In the genomic region with DNA sequence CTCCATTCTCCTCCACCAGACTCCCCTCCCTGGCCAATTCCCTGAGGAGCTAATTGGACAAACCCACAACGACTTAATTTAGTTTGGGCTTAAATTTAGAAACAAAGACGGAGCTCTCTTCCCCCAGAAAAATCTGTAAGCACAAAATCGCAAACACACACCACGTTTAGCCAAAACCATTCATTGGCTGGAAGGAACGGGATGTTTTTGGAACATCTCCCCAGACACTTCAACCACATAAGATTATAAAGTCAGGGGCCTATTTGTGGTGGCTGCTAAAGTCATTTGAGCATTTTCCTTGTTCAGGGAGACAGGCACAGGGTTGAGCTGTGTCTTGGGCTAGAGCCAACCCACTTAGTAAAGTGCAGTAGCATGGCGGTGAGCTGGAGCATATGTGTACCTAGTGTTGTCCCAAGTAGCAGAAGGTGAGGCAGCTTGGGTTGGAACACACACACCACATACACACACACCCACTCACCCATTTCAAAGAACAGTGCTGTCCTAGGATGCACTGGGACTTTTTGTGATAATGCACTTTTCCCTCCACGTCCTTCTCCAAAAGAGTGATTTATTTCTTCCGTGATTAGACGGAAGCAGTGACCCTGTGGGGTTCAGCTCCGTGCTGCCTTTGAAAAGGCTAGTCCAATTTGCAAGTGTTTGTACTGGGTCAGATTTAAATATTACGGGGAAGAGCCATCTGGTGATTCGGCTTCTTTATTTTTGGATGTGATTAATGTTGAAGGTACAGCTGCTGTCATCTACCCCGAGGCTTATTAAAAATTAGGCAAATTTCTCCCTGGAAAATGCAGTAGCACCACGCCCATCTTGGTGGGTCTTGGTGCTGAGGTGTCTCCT, we compare ENCODE assay signal across 1 cellular context.
TF ChIP-seq lines count a peak whose summit lies in the region.

No MANE protein-coding gene starts in this region.

TF ChIP-seq in IMR-90, 13 proteins besides CTCF, POLR2A, EP300 and RAD21:
- TF ChIP-seq RCOR1 (IDR thresholded peaks at IDR 0.05; ENCODE audit: insufficient replicate concordance, low read length) (no peak), MXI1 (IDR thresholded peaks at IDR 0.05; ENCODE audit: borderline replicate concordance, low read depth, low read length) (no peak), NFE2L2 (IDR thresholded peaks at IDR 0.05; ENCODE audit: low read depth, low read length) (no peak), BHLHE40 (IDR thresholded peaks at IDR 0.05; ENCODE audit: low read depth, low read length) (no peak), CHD1 (IDR thresholded peaks at IDR 0.05; ENCODE audit: low read depth, low read length) (no peak), RFX5 (IDR thresholded peaks at IDR 0.05; ENCODE audit: low read depth, low read length) (no peak), SMC3 (IDR thresholded peaks at IDR 0.05; ENCODE audit: low read depth, low read length) (no peak), FOS (IDR thresholded peaks at IDR 0.05; ENCODE audit: low read depth, low read length) (no peak), MAFK (IDR thresholded peaks at IDR 0.05; ENCODE audit: low read depth, low read length) (no peak), MAZ (IDR thresholded peaks at IDR 0.05; ENCODE audit: borderline replicate concordance, low read depth, low read length) (no peak), CEBPB (IDR thresholded peaks at IDR 0.05; ENCODE audit: low read depth, low read length) (no peak)
- TF ChIP-seq, protein P1, sequence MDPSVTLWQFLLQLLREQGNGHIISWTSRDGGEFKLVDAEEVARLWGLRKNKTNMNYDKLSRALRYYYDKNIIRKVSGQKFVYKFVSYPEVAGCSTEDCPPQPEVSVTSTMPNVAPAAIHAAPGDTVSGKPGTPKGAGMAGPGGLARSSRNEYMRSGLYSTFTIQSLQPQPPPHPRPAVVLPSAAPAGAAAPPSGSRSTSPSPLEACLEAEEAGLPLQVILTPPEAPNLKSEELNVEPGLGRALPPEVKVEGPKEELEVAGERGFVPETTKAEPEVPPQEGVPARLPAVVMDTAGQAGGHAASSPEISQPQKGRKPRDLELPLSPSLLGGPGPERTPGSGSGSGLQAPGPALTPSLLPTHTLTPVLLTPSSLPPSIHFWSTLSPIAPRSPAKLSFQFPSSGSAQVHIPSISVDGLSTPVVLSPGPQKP (IDR thresholded peaks at IDR 0.05; ENCODE audit: borderline replicate concordance, low read depth, low read length), result no peak
- TF ChIP-seq, protein P2, sequence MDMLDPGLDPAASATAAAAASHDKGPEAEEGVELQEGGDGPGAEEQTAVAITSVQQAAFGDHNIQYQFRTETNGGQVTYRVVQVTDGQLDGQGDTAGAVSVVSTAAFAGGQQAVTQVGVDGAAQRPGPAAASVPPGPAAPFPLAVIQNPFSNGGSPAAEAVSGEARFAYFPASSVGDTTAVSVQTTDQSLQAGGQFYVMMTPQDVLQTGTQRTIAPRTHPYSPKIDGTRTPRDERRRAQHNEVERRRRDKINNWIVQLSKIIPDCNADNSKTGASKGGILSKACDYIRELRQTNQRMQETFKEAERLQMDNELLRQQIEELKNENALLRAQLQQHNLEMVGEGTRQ (IDR thresholded peaks at IDR 0.05; ENCODE audit: low read depth, low read length), result no peak
